In the genomic region with DNA sequence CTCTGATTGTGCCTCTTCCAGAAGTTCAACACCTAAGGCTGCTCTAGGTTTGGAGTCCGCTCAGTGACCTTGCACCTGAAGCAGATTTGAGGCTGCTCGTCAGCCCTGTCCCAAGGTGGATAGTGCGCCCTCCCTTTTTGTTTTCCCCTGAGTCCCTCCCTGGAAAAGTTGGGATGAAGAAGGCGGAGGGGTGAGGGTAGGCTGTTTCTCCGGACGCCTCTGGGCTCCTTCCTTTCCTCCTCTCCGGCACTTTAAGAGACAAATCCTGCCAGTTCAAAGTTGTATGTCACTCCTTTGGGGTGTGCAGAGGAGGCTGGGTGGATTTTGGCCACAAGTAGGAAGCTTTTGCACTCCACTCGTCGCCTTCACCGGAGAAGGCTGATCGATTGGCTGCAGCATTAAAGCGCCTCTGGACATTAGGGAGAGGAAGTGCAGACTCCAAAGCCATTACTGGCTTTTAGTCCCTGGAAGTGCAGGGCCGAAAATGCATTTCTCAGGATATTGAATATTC, we compare ENCODE assay signal across 9 cellular contexts.
DNase-seq lines count a peak whose midpoint lies in the region; ATAC-seq and TF ChIP-seq lines count a peak whose summit lies in the region.
"Had no signal": no experiment of that assay in that cellular context is flagged by ENCODE, and none has a peak within 500 bp of the region (broad histone marks: within the 10 kb centered on the region; RNA-seq: fewer than 3 reads in every experiment).

No MANE protein-coding gene starts in this region.

- H3K27ac ChIP-seq in cingulate gyrus (ENCODE audit: low read depth, low read length): peak overlapping the region; percentile 40

- H3K27me3 ChIP-seq in kidney epithelial cell (ENCODE audit: control insufficient read depth, insufficient read depth, low read length) (peaks cover 11% of the 10 kb centered on the region), skeletal muscle satellite cell (ENCODE audit: control insufficient read depth, insufficient read depth, low read length) (peaks cover 44% of the 10 kb centered on the region)

- DNase-seq in HFF-Myc (ENCODE audit: extremely low read depth, low read depth): no peak
- DNase-seq in kidney epithelial cell (ENCODE audit: low read depth): no peak
- DNase-seq in activated CD4-positive, alpha-beta T cell treated with anti-CD3 and anti-CD28 coated beads for 36 hours: no peak
- no peak for DNase-seq in activated CD8-positive, alpha-beta memory T cell treated with anti-CD3 and anti-CD28 coated beads, Interleukin-2, amount 50 U/mL, for 4 hours
- no peak for DNase-seq in superior temporal gyrus (ENCODE audit: extremely low spot score)
- no peak for DNase-seq in activated CD8-positive, alpha-beta memory T cell treated with anti-CD3 and anti-CD28 coated beads for 24 hours
- DNase-seq: effector CD4-positive, alpha-beta T cell had no signal

- POLR2A ChIA-PET in activated CD4-positive, alpha-beta T cell treated with anti-CD3 and anti-CD28 coated beads for 36 hours (lab: Charles Lee): no interaction called here

- intact Hi-C loops in activated CD4-positive, alpha-beta T cell treated with anti-CD3 and anti-CD28 coated beads for 36 hours (cut with DNase I, micrococcal nuclease): no loop called here

- H3K4me3 ChIP-seq in HFF-Myc (replicated peaks; ENCODE audit: low read depth, low read length) (peak overlapping the region; percentile 47), kidney epithelial cell (ENCODE audit: low read depth, low read length) (peak overlapping the region; percentile 50), skeletal muscle satellite cell (ENCODE audit: low read length) (peak overlapping the region; percentile 76)

- H3K4me1 ChIP-seq in skeletal muscle satellite cell (ENCODE audit: control insufficient read depth, insufficient read depth, low read length): peaks cover 25% of the 10 kb centered on the region

- H3K4me3 Mint-ChIP-seq in activated CD4-positive, alpha-beta T cell treated with anti-CD3 and anti-CD28 coated beads for 36 hours: no peak overlapping the region

- no peaks in the 10 kb centered on the region for H3K9me3 Mint-ChIP-seq in activated CD4-positive, alpha-beta T cell treated with anti-CD3 and anti-CD28 coated beads for 36 hours (ENCODE audit: low read depth)

- CTCF ChIA-PET in activated CD4-positive, alpha-beta T cell treated with anti-CD3 and anti-CD28 coated beads for 36 hours (lab: Charles Lee): no interaction called here

- no peak for ATAC-seq in activated CD4-positive, alpha-beta T cell treated with anti-CD3 and anti-CD28 coated beads for 36 hours

- H3K27me3 Mint-ChIP-seq in activated CD4-positive, alpha-beta T cell treated with anti-CD3 and anti-CD28 coated beads for 36 hours: peaks cover 45% of the 10 kb centered on the region

- H3K36me3 Mint-ChIP-seq in activated CD4-positive, alpha-beta T cell treated with anti-CD3 and anti-CD28 coated beads for 36 hours (ENCODE audit: low read depth): no peaks in the 10 kb centered on the region

- H3K9me3 ChIP-seq in skeletal muscle satellite cell (replicated peaks; ENCODE audit: low read length): no peaks in the 10 kb centered on the region

- TF ChIP-seq CTCF in HFF-Myc (IDR thresholded peaks at IDR 0.05; ENCODE audit: low read depth, low read length, missing control alignments) (no peak), kidney epithelial cell (IDR thresholded peaks at IDR 0.05; ENCODE audit: insufficient read depth, low read length, poor library complexity, severe bottlenecking) (no peak)

- H3K4me2 ChIP-seq in skeletal muscle satellite cell (ENCODE audit: low read length): peak overlapping the region; percentile 95

- H3K9ac ChIP-seq in skeletal muscle satellite cell (ENCODE audit: low read depth, low read length): peak overlapping the region; percentile 59

- no peaks in the 10 kb centered on the region for H3K36me3 ChIP-seq in kidney epithelial cell (ENCODE audit: control insufficient read depth, insufficient read depth, low read length)
- H3K36me3 ChIP-seq in skeletal muscle satellite cell (ENCODE audit: insufficient read depth, low read length): no peaks in the 10 kb centered on the region

- no peak overlapping the region for H3K27ac Mint-ChIP-seq in activated CD4-positive, alpha-beta T cell treated with anti-CD3 and anti-CD28 coated beads for 36 hours

- H3K4me1 Mint-ChIP-seq in activated CD4-positive, alpha-beta T cell treated with anti-CD3 and anti-CD28 coated beads for 36 hours: peaks cover 5% of the 10 kb centered on the region
